ENCODE assay signal across 21 cellular contexts in the genomic region with DNA sequence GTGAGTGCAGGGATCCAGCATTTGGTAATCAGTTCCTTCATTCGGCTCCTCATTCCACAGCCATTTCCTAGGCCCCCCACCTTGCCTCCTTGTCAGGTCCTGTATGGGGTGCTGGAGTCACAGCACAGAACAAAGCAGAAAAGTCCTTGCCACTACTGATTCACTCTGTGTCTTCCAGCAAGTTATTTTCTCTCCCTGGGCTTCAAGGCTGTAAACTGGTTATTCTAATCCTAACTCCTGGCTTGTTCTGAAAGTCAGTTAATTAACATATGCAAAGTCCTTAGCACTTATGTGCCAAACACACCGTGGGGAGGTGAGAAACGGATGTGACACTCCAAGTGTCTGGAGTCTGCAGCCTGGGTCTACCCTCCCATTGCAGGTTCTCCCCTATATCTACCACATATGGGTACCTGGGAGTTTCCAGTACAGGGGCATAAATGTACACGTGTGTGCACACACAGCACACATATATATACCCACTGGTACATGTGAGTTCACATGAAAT. TPM values are rescaled to one million over a fixed set of nuclear protein-coding genes. Genes with fewer than 3 reads are reported as not detected.
DNase-seq lines count a peak whose midpoint lies in the region; ATAC-seq and TF ChIP-seq lines count a peak whose summit lies in the region.
"Had no signal": no experiment of that assay in that cellular context is flagged by ENCODE, and none has a peak within 500 bp of the region (broad histone marks: within the 10 kb centered on the region; RNA-seq: fewer than 3 reads in every experiment).

No MANE protein-coding gene starts in this region.

- H3K9me3 Mint-ChIP-seq in activated T-cell treated with anti-CD3 and anti-CD28 coated beads, Interleukin-2, amount 50 U/mL, for 24 hours, result no peaks in the 10 kb centered on the region
- no peaks in the 10 kb centered on the region for H3K9me3 Mint-ChIP-seq in stimulated activated effector memory CD8-positive, alpha-beta T cell treated with anti-CD3 and anti-CD28 coated beads, Interleukin-12 subunit alpha, Interleukin-12 subunit beta, amount 100 ng/mL, for 72 hours
- H3K9me3 Mint-ChIP-seq: CD8-positive, alpha-beta memory T cell had no signal

- peak overlapping the region; percentile 53 for H3K27ac ChIP-seq in lower lobe of right lung
- H3K27ac ChIP-seq: 22Rv1, BLaER1, HL-60, KMS-11, PC-9 had no signal

- H3K27ac Mint-ChIP-seq in activated T-cell treated with anti-CD3 and anti-CD28 coated beads, Interleukin-2, amount 50 U/mL, for 24 hours, result peak overlapping the region; percentile 37
- H3K27ac Mint-ChIP-seq in T-helper 17 cell, result peak overlapping the region; percentile 89
- peak overlapping the region; percentile 62 for H3K27ac Mint-ChIP-seq in stimulated activated effector memory CD8-positive, alpha-beta T cell treated with anti-CD3 and anti-CD28 coated beads, Interleukin-12 subunit alpha, Interleukin-12 subunit beta, amount 100 ng/mL, for 72 hours

- ATAC-seq in T-helper 17 cell (no peak), lower lobe of right lung (no peak), GM21737 (IDR thresholded peaks at IDR 0.05; ENCODE audit: unreplicated experiment) (no peak)
- no peak for ATAC-seq in stimulated activated effector memory CD8-positive, alpha-beta T cell treated with anti-CD3 and anti-CD28 coated beads, Interleukin-12 subunit alpha, Interleukin-12 subunit beta, amount 100 ng/mL, for 72 hours
- ATAC-seq: HepG2, Right ventricle myocardium inferior had no signal

- no peaks in the 10 kb centered on the region for H3K4me1 Mint-ChIP-seq in activated T-cell treated with anti-CD3 and anti-CD28 coated beads, Interleukin-2, amount 50 U/mL, for 24 hours (ENCODE audit: low read depth)
- H3K4me1 Mint-ChIP-seq in T-helper 17 cell, result peaks cover 13% of the 10 kb centered on the region
- peaks cover 29% of the 10 kb centered on the region for H3K4me1 Mint-ChIP-seq in stimulated activated effector memory CD8-positive, alpha-beta T cell treated with anti-CD3 and anti-CD28 coated beads, Interleukin-12 subunit alpha, Interleukin-12 subunit beta, amount 100 ng/mL, for 72 hours

- intact Hi-C loops in lower lobe of right lung (cut with DNase I), result no loop called here

- no peaks in the 10 kb centered on the region for H3K27me3 ChIP-seq in lower lobe of right lung (ENCODE audit: low read depth)
- H3K27me3 ChIP-seq: BLaER1, MG63 had no signal

- no peaks in the 10 kb centered on the region for H3K27me3 Mint-ChIP-seq in activated T-cell treated with anti-CD3 and anti-CD28 coated beads, Interleukin-2, amount 50 U/mL, for 24 hours
- H3K27me3 Mint-ChIP-seq in T-helper 17 cell, result no peaks in the 10 kb centered on the region
- H3K27me3 Mint-ChIP-seq: CD8-positive, alpha-beta memory T cell had no signal

- H3K36me3 Mint-ChIP-seq in activated T-cell treated with anti-CD3 and anti-CD28 coated beads, Interleukin-2, amount 50 U/mL, for 24 hours (ENCODE audit: low read depth), result peaks cover 93% of the 10 kb centered on the region
- H3K36me3 Mint-ChIP-seq in T-helper 17 cell (ENCODE audit: low read depth), result peaks cover 12% of the 10 kb centered on the region
- H3K36me3 Mint-ChIP-seq in stimulated activated effector memory CD8-positive, alpha-beta T cell treated with anti-CD3 and anti-CD28 coated beads, Interleukin-12 subunit alpha, Interleukin-12 subunit beta, amount 100 ng/mL, for 72 hours, result peaks cover 86% of the 10 kb centered on the region

- TF ChIP-seq CTCF in lower lobe of right lung (IDR thresholded peaks at IDR 0.05), result no peak

- H3K4me3 ChIP-seq in lower lobe of right lung, result no peak overlapping the region
- H3K4me3 ChIP-seq: BLaER1, MG63, PC-9 had no signal

- no peak for DNase-seq in activated T-cell treated with anti-CD3 and anti-CD28 coated beads, Interleukin-2, amount 50 U/mL, for 24 hours
- no peak for DNase-seq in activated T-cell treated with anti-CD3 and anti-CD28 coated beads, Interleukin-2, amount 50 U/mL, for 1 hour
- DNase-seq in T-helper 17 cell, result no peak
- DNase-seq in lower lobe of right lung, result no peak
- DNase-seq in stimulated activated effector memory CD8-positive, alpha-beta T cell treated with anti-CD3 and anti-CD28 coated beads, Interleukin-12 subunit alpha, Interleukin-12 subunit beta, amount 100 ng/mL, for 72 hours (ENCODE audit: low spot score in 2 of 2), result no peak
- no peak for DNase-seq in NCI-H446 (lab: John Stamatoyannopoulos, UW)
- DNase-seq in activated CD4-positive, alpha-beta T cell treated with anti-CD3 and anti-CD28 coated beads, Interleukin-2, amount 50 U/mL, for 1 hour, result no peak
- DNase-seq: CD8-positive, alpha-beta memory T cell; HCEC 1CT; MG63; NCI-H1105; NCI-H187; NCI-H748 treated with DMSO at 0.1 percent for 48 hours; PC-9 had no signal

- peaks cover 34% of the 10 kb centered on the region for H3K4me1 ChIP-seq in lower lobe of right lung
- H3K4me1 ChIP-seq: BLaER1 had no signal

- peaks cover 99% of the 10 kb centered on the region for H3K36me3 ChIP-seq in lower lobe of right lung

- H3K4me3 Mint-ChIP-seq in activated T-cell treated with anti-CD3 and anti-CD28 coated beads, Interleukin-2, amount 50 U/mL, for 24 hours, result no peak overlapping the region
- H3K4me3 Mint-ChIP-seq in T-helper 17 cell, result no peak overlapping the region
- no peak overlapping the region for H3K4me3 Mint-ChIP-seq in stimulated activated effector memory CD8-positive, alpha-beta T cell treated with anti-CD3 and anti-CD28 coated beads, Interleukin-12 subunit alpha, Interleukin-12 subunit beta, amount 100 ng/mL, for 72 hours

- no peaks in the 10 kb centered on the region for H3K9me3 ChIP-seq in T-helper 17 cell (ENCODE audit: control insufficient read depth, low read length, poor library complexity, severe bottlenecking)
- H3K9me3 ChIP-seq in lower lobe of right lung, result no peaks in the 10 kb centered on the region
- H3K9me3 ChIP-seq: BLaER1, MG63 had no signal

RNA-seq across cellular contexts. Expression of a gene that starts 30.6 kb away (rescaled TPM):
- total RNA-seq in T-helper 17 cell, result 1 to 10 TPM; 2.7 to 4.9 TPM
- 19.5 TPM for total RNA-seq in lower lobe of right lung
- total RNA-seq: HepG2 had no signal

RNA-seq across cellular contexts. Expression of a gene that starts 47.4 kb away (rescaled TPM):
- total RNA-seq in T-helper 17 cell, result 100 to 1,000 TPM in 1 of 2 donors, 10 to 100 TPM in 1; 93.3 to 108 TPM
- total RNA-seq in lower lobe of right lung, result 276 TPM

Comparison
In these comparisons a context has a peak if more than half of its experiments do, and no peak if none do; other contexts are left out.
1. H3K27ac Mint-ChIP-seq: peak in every context shown above with its lines; median percentile 89 in T-helper 17 cell; 62 in stimulated activated effector memory CD8-positive, alpha-beta T cell treated with anti-CD3 and anti-CD28 coated beads, Interleukin-12 subunit alpha, Interleukin-12 subunit beta, amount 100 ng/mL, for 72 hours; 37 in activated T-cell treated with anti-CD3 and anti-CD28 coated beads, Interleukin-2, amount 50 U/mL, for 24 hours.